8 cellular contexts compared by ENCODE assay signal in genomic region chr6:139134817-139135577, GRCh38. TPM values are rescaled to one million over a fixed set of nuclear protein-coding genes. Genes with fewer than 3 reads are reported as not detected.
A peak's percentile ranks its signal among the peaks of the same experiment; 100 is the strongest.
DNase-seq lines count a peak whose midpoint lies in the region; ATAC-seq, FAIRE-seq and TF ChIP-seq lines count a peak whose summit lies in the region.

TSS of gene HECA (plus strand) at chr6:139135080. CDS start at chr6:139135397, 317 bp downstream.

- H3K79me1 ChIP-seq in trophoblast cell (ENCODE audit: low read length), result peaks cover 11% of the 10 kb centered on the region

- no peaks in the 10 kb centered on the region for H3K9me3 Mint-ChIP-seq in T-cell

- peak within 1 kb of the TSS; percentile 100 for H2AFZ ChIP-seq in trophoblast cell (ENCODE audit: insufficient read depth, low read length, poor library complexity)

- POLR2A ChIA-PET in T-cell (lab: Charles Lee), result interaction anchor here (0.6 to 1.9 kb wide), 9 partner anchors 9 to 239 kb away, joined by 3 to 19 read pairs (median 3); partner anchors contain the start of gene CITED2 (in 2 of the 2)

- no peak within 1 kb of the TSS for H3K23ac ChIP-seq in trophoblast cell (ENCODE audit: low read length)

- H2AK5ac ChIP-seq in trophoblast cell (ENCODE audit: low read length), result peak within 1 kb of the TSS; percentile 92

- H3K18ac ChIP-seq in trophoblast cell (ENCODE audit: low read length), result peak within 1 kb of the TSS; percentile 99

- peak within 1 kb of the TSS; percentile 96 for H2BK120ac ChIP-seq in trophoblast cell (ENCODE audit: insufficient read depth, low read length, poor library complexity)

- H3K27ac Mint-ChIP-seq in T-cell, result peak within 1 kb of the TSS; percentile 97 to 99

- peak within 1 kb of the TSS; percentile 84 for H3K9ac ChIP-seq in trophoblast cell (ENCODE audit: low read length)

- H2BK5ac ChIP-seq in trophoblast cell (ENCODE audit: low read depth, low read length, poor library complexity), result peak within 1 kb of the TSS; percentile 91

- H4K8ac ChIP-seq in trophoblast cell (ENCODE audit: low read depth, low read length), result peak within 1 kb of the TSS; percentile 99

- peak within 1 kb of the TSS; percentile 87 for H3K4me2 ChIP-seq in trophoblast cell (ENCODE audit: low read length)

- ATAC-seq in HG02840 (IDR thresholded peaks at IDR 0.05; ENCODE audit: low FRiP score, unreplicated experiment) (peak; percentile 89), T-cell (replicated peaks in 1 of 4) (peak; percentile 80 to 86 (median 84))

- no peaks in the 10 kb centered on the region for H3K27me3 Mint-ChIP-seq in T-cell

- intact Hi-C loops in cardiac septum (cut with DNase I), result loop anchor here (2.0 to 5.0 kb wide), 2 partner anchors 84 to 148 kb away; partner anchors contain the start of gene REPS1

- DNase-seq in GM12892 (ENCODE audit: insufficient read length) (peak; percentile 77), NCI-H1436 (lab: John Stamatoyannopoulos, UW) (peak; percentile 94), T-cell (peak; percentile 96 to 100 (median 99)), cardiac septum (ENCODE audit: low spot score) (peak; percentile 100), trophoblast cell (peak; percentile 95 to 99), tibial nerve (ENCODE audit: low spot score in 2 of 2) (peak; percentile 97 to 98)

- H3K27ac ChIP-seq in adipose tissue (ENCODE audit: low read depth, low read length), result peak within 1 kb of the TSS; percentile 70
- peak within 1 kb of the TSS; percentile 55 for H3K27ac ChIP-seq in trophoblast cell (ENCODE audit: low read depth, low read length)
- peak within 1 kb of the TSS; percentile 89 to 98 (median 96) for H3K27ac ChIP-seq in tibial nerve

- peaks cover 10% of the 10 kb centered on the region for H3K79me2 ChIP-seq in trophoblast cell (ENCODE audit: control insufficient read depth, insufficient read depth, low read length, poor library complexity)

- H3K36me3 ChIP-seq in trophoblast cell (ENCODE audit: control insufficient read depth in 1 of 2, insufficient read depth in 2 of 2, low read length in 2 of 2), result no peaks in the 10 kb centered on the region
- H3K36me3 ChIP-seq in tibial nerve, result no peaks in the 10 kb centered on the region

- H3K4ac ChIP-seq in trophoblast cell (ENCODE audit: low read depth, low read length), result peak within 1 kb of the TSS; percentile 98

- peak within 1 kb of the TSS; percentile 94 for H4K12ac ChIP-seq in trophoblast cell (ENCODE audit: low read depth, low read length)

- CTCF ChIA-PET in T-cell (lab: Charles Lee), result interaction anchor here (0.5 to 2.1 kb wide), 6 partner anchors 10 to 235 kb away, joined by 3 to 10 read pairs (median 6); no protein-coding TSS in a partner anchor

- H3K14ac ChIP-seq in trophoblast cell (ENCODE audit: low read length), result peak within 1 kb of the TSS; percentile 100

- peaks cover 53 to 76% (median 68%) of the 10 kb centered on the region in 3 donors for H3K4me1 Mint-ChIP-seq in T-cell

- H3K4me3 Mint-ChIP-seq in T-cell, result peak within 1 kb of the TSS; percentile 83 to 98 (median 87)

- no peaks in the 10 kb centered on the region for H3K27me3 ChIP-seq in trophoblast cell (ENCODE audit: insufficient read depth, low read length)
- no peaks in the 10 kb centered on the region for H3K27me3 ChIP-seq in tibial nerve

- H3K4me1 ChIP-seq in trophoblast cell (ENCODE audit: control insufficient read depth in 1 of 2, insufficient read depth in 2 of 2, low read length in 2 of 2) (no peaks in the 10 kb centered on the region), tibial nerve (peaks cover 0 to 62% (median 19%) of the 10 kb centered on the region in 4 donors)

- peak; percentile 96 for FAIRE-seq in GM12892 (lab: Jason Lieb, UNC)

- H3K4me3 ChIP-seq in trophoblast cell (ENCODE audit: low read depth, low read length) (peak within 1 kb of the TSS; percentile 91), tibial nerve (peak within 1 kb of the TSS; percentile 85 to 90 (median 87))

- peak within 1 kb of the TSS; percentile 95 for H4K91ac ChIP-seq in trophoblast cell (ENCODE audit: low read depth, low read length)

- H3K9me3 ChIP-seq in trophoblast cell (ENCODE audit: insufficient read depth, low read depth, low read length) (no peaks in the 10 kb centered on the region), tibial nerve (no peaks in the 10 kb centered on the region)

- peaks cover 25% of the 10 kb centered on the region for H3K36me3 Mint-ChIP-seq in T-cell

- 1% methylated on average over 78 to 98 of the region's 105 CpGs for WGBS in adipose tissue, 3 donors
- WGBS in trophoblast cell (ENCODE audit: extremely low coverage, insufficient coverage, insufficient read length), result no CpG with 5 or more reads among the region's 105 CpGs
- WGBS in tibial nerve, 2 donors, result 2% methylated on average over 28 to 48 of the region's 105 CpGs

- peak within 1 kb of the TSS; percentile 74 for H2BK12ac ChIP-seq in trophoblast cell (ENCODE audit: low read length)

- peak in 1 of 5 experiments; percentile 47 for TF ChIP-seq CTCF in tibial nerve (IDR thresholded peaks at IDR 0.05)

- TF ChIP-seq EP300 in tibial nerve (IDR thresholded peaks at IDR 0.05), result peak; percentile 51 to 88

- TF ChIP-seq POLR2A in GM12892 (IDR thresholded peaks at IDR 0.05; ENCODE audit: low read depth, low read length) (no peak), tibial nerve (IDR thresholded peaks at IDR 0.05) (peak; percentile 85 to 95)

RNA-seq across cellular contexts. Expression of gene HECA, which starts in this region (rescaled TPM):
- polyA plus RNA-seq in GM12892 (2012; ENCODE audit: missing spikeins), result 2.0 TPM
- total RNA-seq in T-cell, result 100 to 1,000 TPM; 125 to 137 (median 131) TPM
- polyA plus RNA-seq in adipose tissue, result 10 to 100 TPM in 2 of 3 donors, 1 to 10 TPM in 1; 3.9 to 23.4 (median 11.6) TPM
- total RNA-seq in cardiac septum, result 51.0 TPM
- polyA plus RNA-seq in trophoblast cell (2013), result 16.9 and 17.2 TPM in 2 replicates
- total RNA-seq in tibial nerve, result 10 to 100 TPM; 31.9 to 39.3 (median 35.7) TPM

Comparison
In these comparisons a context has a peak if more than half of its experiments do, and no peak if none do; other contexts are left out.
1. Peak in every context shown above with its lines: DNase-seq, ATAC-seq, H3K4me3 ChIP-seq and H3K27ac ChIP-seq.